Comparison of ENCODE assay signal across 16 cellular contexts in the genomic region with DNA sequence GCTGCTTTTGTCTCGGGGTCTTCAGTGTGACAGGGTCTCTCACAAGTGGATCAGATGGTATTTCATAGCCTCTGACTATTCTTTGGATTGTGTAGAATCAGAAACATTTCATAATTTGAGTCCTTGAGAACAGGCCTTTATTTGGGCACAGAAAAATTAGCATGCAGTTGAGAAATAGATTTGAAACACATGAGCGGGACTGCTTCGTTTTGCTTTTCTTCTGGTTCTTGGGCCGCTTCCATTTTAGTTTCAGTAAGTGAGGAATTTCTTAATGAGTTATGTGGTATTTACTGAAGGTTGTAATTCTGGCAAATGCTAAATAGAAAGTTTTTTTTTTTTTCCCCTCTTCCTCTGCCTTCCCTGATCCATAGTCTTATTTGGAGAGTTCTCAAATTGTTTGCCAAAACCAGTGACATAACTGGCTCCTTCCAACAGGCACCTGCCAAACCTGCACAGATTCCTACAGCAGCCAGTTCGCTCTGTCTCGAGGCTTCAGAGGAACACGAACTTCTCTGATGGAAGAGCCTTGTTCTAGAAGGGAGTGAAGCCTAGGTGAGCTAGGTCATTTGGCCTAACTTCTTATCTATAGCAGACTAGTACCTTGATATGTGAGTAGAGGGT.
"Had no signal": no experiment of that assay in that cellular context is flagged by ENCODE, and none has a peak within 500 bp of the region (broad histone marks: within the 10 kb centered on the region; RNA-seq: fewer than 3 reads in every experiment).

No MANE protein-coding gene starts in this region.

- ATAC-seq: heart left ventricle; left colon; mucosa of descending colon; naive thymus-derived CD4-positive, alpha-beta T cell; right cardiac atrium had no signal

- H3K4me3 Mint-ChIP-seq: activated CD4-positive, alpha-beta T cell treated with anti-CD3 and anti-CD28 coated beads, Interleukin-2, amount 10 ng/mL, durations not matched to agents 7 days and 5 days; activated naive CD8-positive, alpha-beta T cell treated with anti-CD3 and anti-CD28 coated beads, Interleukin-2, amount 10 ng/mL, durations not matched to agents 7 days and 5 days; activated T-helper 1 cell treated with anti-CD3 and anti-CD28 coated beads, Interleukin-12 subunit alpha, Interleukin-12 subunit beta, Interleukin-2, Interleukin-4 antibody, amounts not matched to agents 30 ng/mL and 10 ng/mL and 1 ng/mL, durations not matched to agents 14 hours and 24 hours and 36 hours; naive thymus-derived CD4-positive, alpha-beta T cell had no signal

- H3K27ac Mint-ChIP-seq: activated CD4-positive, alpha-beta T cell treated with anti-CD3 and anti-CD28 coated beads, Interleukin-2, amount 10 ng/mL, durations not matched to agents 7 days and 5 days; activated naive CD8-positive, alpha-beta T cell treated with anti-CD3 and anti-CD28 coated beads, Interleukin-2, amount 10 ng/mL, durations not matched to agents 7 days and 5 days; activated T-helper 1 cell treated with anti-CD3 and anti-CD28 coated beads, Interleukin-12 subunit alpha, Interleukin-12 subunit beta, Interleukin-2, Interleukin-4 antibody, amounts not matched to agents 30 ng/mL and 10 ng/mL and 1 ng/mL, durations not matched to agents 14 hours and 24 hours and 36 hours; naive thymus-derived CD4-positive, alpha-beta T cell; progenitor cell of endocrine pancreas had no signal

- H3K4me1 Mint-ChIP-seq: activated CD4-positive, alpha-beta T cell treated with anti-CD3 and anti-CD28 coated beads, Interleukin-2, amount 10 ng/mL, durations not matched to agents 7 days and 5 days; activated naive CD8-positive, alpha-beta T cell treated with anti-CD3 and anti-CD28 coated beads, Interleukin-2, amount 10 ng/mL, durations not matched to agents 7 days and 5 days; naive thymus-derived CD4-positive, alpha-beta T cell had no signal

- H3K27ac ChIP-seq: heart left ventricle, vagina had no signal

- H3K27me3 ChIP-seq: heart left ventricle, vagina had no signal

- DNase-seq: activated CD4-positive, alpha-beta T cell treated with anti-CD3 and anti-CD28 coated beads, Interleukin-2, amount 10 ng/mL, durations not matched to agents 7 days and 5 days; activated CD4-positive, CD25-positive, alpha-beta regulatory T cell; activated CD8-positive, alpha-beta memory T cell treated with anti-CD3 and anti-CD28 coated beads for 24 hours; activated naive CD8-positive, alpha-beta T cell treated with anti-CD3 and anti-CD28 coated beads, Interleukin-2, amount 10 ng/mL, durations not matched to agents 7 days and 5 days; aorta; central memory CD4-positive, alpha-beta T cell; effector memory CD4-positive, alpha-beta T cell; heart left ventricle; left colon; mucosa of descending colon; naive thymus-derived CD4-positive, alpha-beta T cell; occipital lobe; right cardiac atrium had no signal

- H3K27me3 Mint-ChIP-seq: activated CD4-positive, alpha-beta T cell treated with anti-CD3 and anti-CD28 coated beads, Interleukin-2, amount 10 ng/mL, durations not matched to agents 7 days and 5 days; activated naive CD8-positive, alpha-beta T cell treated with anti-CD3 and anti-CD28 coated beads, Interleukin-2, amount 10 ng/mL, durations not matched to agents 7 days and 5 days; naive thymus-derived CD4-positive, alpha-beta T cell; progenitor cell of endocrine pancreas had no signal

- H3K9me3 Mint-ChIP-seq: activated CD4-positive, alpha-beta T cell treated with anti-CD3 and anti-CD28 coated beads, Interleukin-2, amount 10 ng/mL, durations not matched to agents 7 days and 5 days; activated naive CD8-positive, alpha-beta T cell treated with anti-CD3 and anti-CD28 coated beads, Interleukin-2, amount 10 ng/mL, durations not matched to agents 7 days and 5 days; activated T-helper 1 cell treated with anti-CD3 and anti-CD28 coated beads, Interleukin-12 subunit alpha, Interleukin-12 subunit beta, Interleukin-2, Interleukin-4 antibody, amounts not matched to agents 30 ng/mL and 10 ng/mL and 1 ng/mL, durations not matched to agents 14 hours and 24 hours and 36 hours had no signal

- H3K36me3 Mint-ChIP-seq: activated naive CD8-positive, alpha-beta T cell treated with anti-CD3 and anti-CD28 coated beads, Interleukin-2, amount 10 ng/mL, durations not matched to agents 7 days and 5 days; naive thymus-derived CD4-positive, alpha-beta T cell had no signal

- H3K9me3 ChIP-seq: heart left ventricle, mucosa of descending colon, vagina had no signal
